Comparison of ENCODE assay signal across 1 cellular context in the genomic region with DNA sequence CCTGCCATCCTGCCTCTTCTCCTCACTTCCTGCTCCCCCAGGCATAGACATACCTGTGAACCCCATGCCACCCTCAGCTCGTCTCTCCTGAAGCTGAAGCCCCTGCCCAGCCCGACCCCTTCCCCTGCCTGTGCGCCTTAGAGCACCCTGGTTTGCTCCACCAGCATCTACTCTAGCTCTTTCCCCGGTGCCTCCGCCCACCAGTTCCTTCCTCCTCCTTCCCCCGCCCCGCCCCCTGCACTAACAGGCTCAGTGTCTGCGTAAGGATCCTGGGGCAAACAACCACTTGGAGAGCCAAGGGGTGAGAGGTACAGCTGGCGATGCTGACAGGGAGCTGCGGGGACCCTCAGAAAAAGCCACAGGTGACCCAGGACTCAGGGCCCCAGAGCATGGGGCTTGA.
TF ChIP-seq lines count a peak whose summit lies in the region.

No MANE protein-coding gene starts in this region.

TF ChIP-seq in K562, 482 proteins besides CTCF, POLR2A, EP300 and RAD21 (continued from another document):
- TF ChIP-seq ZNF253 (CRISPR knock-in tag; conservative IDR thresholded peaks at IDR 0.05): no peak
- TF ChIP-seq ATF1 (CRISPR knock-in tag; IDR thresholded peaks at IDR 0.05): no peak
- TF ChIP-seq ATF1 (tag; IDR thresholded peaks at IDR 0.05): no peak
- no peak for TF ChIP-seq ARID2 (IDR thresholded peaks at IDR 0.05)
